19 cellular contexts compared by ENCODE assay signal in genomic region chr4:80710748-80711451, GRCh38.
DNase-seq lines count a peak whose midpoint lies in the region; ATAC-seq, FAIRE-seq and TF ChIP-seq lines count a peak whose summit lies in the region.
"Had no signal": no experiment of that assay in that cellular context is flagged by ENCODE, and none has a peak within 500 bp of the region (broad histone marks: within the 10 kb centered on the region; RNA-seq: fewer than 3 reads in every experiment).

No MANE protein-coding gene starts in this region.

- H3K27ac ChIP-seq in mesendoderm (ENCODE audit: low read depth, low read length) = no peak overlapping the region
- no peak overlapping the region for H3K27ac ChIP-seq in upper lobe of right lung
- H3K27ac ChIP-seq: BLaER1 treated with 17β-estradiol and CSF1 and Interleukin-3, amounts not matched to agents 10 nM and 100 nM; KMS-11; SJSA1 had no signal

- H3K4ac ChIP-seq in mesendoderm (ENCODE audit: low read depth, low read length) = no peak overlapping the region

- H3K4me3 ChIP-seq in bronchial epithelial cell (ENCODE audit: low read depth, low read length) = no peak overlapping the region
- no peak overlapping the region for H3K4me3 ChIP-seq in mesendoderm (ENCODE audit: low read length)
- H3K4me3 ChIP-seq in upper lobe of right lung = no peak overlapping the region
- H3K4me3 ChIP-seq: BLaER1 treated with 17β-estradiol and CSF1 and Interleukin-3, amounts not matched to agents 10 nM and 100 nM; SJSA1 had no signal

- H3K27me3 ChIP-seq in bronchial epithelial cell (ENCODE audit: control insufficient read depth, insufficient read depth, low read length) = no peaks in the 10 kb centered on the region
- no peaks in the 10 kb centered on the region for H3K27me3 ChIP-seq in mesendoderm (ENCODE audit: insufficient read depth, low read length, poor library complexity)
- no peaks in the 10 kb centered on the region for H3K27me3 ChIP-seq in upper lobe of right lung
- H3K27me3 ChIP-seq: BLaER1 treated with 17β-estradiol and CSF1 and Interleukin-3, amounts not matched to agents 10 nM and 100 nM; SJSA1 had no signal

- H3K4me1 Mint-ChIP-seq in activated naive CD4-positive, alpha-beta T cell treated with anti-CD3 and anti-CD28 coated beads, Interleukin-2, amount 10 ng/mL, durations not matched to agents 7 days and 5 days = peaks cover 3% of the 10 kb centered on the region
- H3K4me1 Mint-ChIP-seq in WTC11 = peaks cover 3% of the 10 kb centered on the region; the same call in 1 of the 2 replicates

- H3K23ac ChIP-seq in mesendoderm (ENCODE audit: low read length) = no peak overlapping the region

- H3K27me3 Mint-ChIP-seq in activated naive CD4-positive, alpha-beta T cell treated with anti-CD3 and anti-CD28 coated beads, Interleukin-2, amount 10 ng/mL, durations not matched to agents 7 days and 5 days = no peaks in the 10 kb centered on the region
- no peaks in the 10 kb centered on the region; the same call in 1 of the 2 replicates for H3K27me3 Mint-ChIP-seq in WTC11 (ENCODE audit: low read depth)

- TF ChIP-seq CTCF in bronchial epithelial cell (IDR thresholded peaks at IDR 0.05; ENCODE audit: insufficient read depth, low read length, severe bottlenecking) (no peak), upper lobe of right lung (IDR thresholded peaks at IDR 0.05) (no peak), WTC11 (IDR thresholded peaks at IDR 0.05) (no peak)

- no peaks in the 10 kb centered on the region for H3K79me1 ChIP-seq in mesendoderm (ENCODE audit: low read length)

- no peak overlapping the region for H2AK5ac ChIP-seq in mesendoderm (ENCODE audit: low read length)

- no peak overlapping the region for H3K9ac ChIP-seq in mesendoderm (ENCODE audit: low read length)
- H3K9ac ChIP-seq: BLaER1 treated with 17β-estradiol and CSF1 and Interleukin-3, amounts not matched to agents 10 nM and 100 nM; KMS-11 had no signal

- no peak overlapping the region for H2BK5ac ChIP-seq in mesendoderm (ENCODE audit: low read length)

- H4K5ac ChIP-seq in mesendoderm (ENCODE audit: low read length) = no peak overlapping the region

- no peak overlapping the region for H2BK120ac ChIP-seq in mesendoderm (ENCODE audit: low read depth, low read length)

- H3K36me3 ChIP-seq in bronchial epithelial cell (ENCODE audit: control insufficient read depth, insufficient read depth, low read length) (no peaks in the 10 kb centered on the region), mesendoderm (ENCODE audit: control insufficient read depth, insufficient read depth, low read length) (no peaks in the 10 kb centered on the region), upper lobe of right lung (no peaks in the 10 kb centered on the region)
- H3K36me3 ChIP-seq: BLaER1 treated with 17β-estradiol and CSF1 and Interleukin-3, amounts not matched to agents 10 nM and 100 nM; SJSA1 had no signal

- H3K4me1 ChIP-seq in mesendoderm (ENCODE audit: control insufficient read depth, low read depth, low read length) = no peaks in the 10 kb centered on the region
- no peaks in the 10 kb centered on the region for H3K4me1 ChIP-seq in upper lobe of right lung
- H3K4me1 ChIP-seq: BLaER1 treated with 17β-estradiol and CSF1 and Interleukin-3, amounts not matched to agents 10 nM and 100 nM; SJSA1 had no signal

- no peak for FAIRE-seq in bronchial epithelial cell (lab: Jason Lieb, UNC)
- FAIRE-seq: A204.1, GM12891, GM18507 had no signal

- H3K18ac ChIP-seq in mesendoderm (ENCODE audit: low read length) = no peak overlapping the region

- intact Hi-C loops in upper lobe of right lung (cut with DNase I) = no loop called here

- H3K9me3 ChIP-seq in upper lobe of right lung = no peaks in the 10 kb centered on the region
- H3K9me3 ChIP-seq: BLaER1 treated with 17β-estradiol and CSF1 and Interleukin-3, amounts not matched to agents 10 nM and 100 nM; SJSA1 had no signal

- no peak overlapping the region for H2BK15ac ChIP-seq in mesendoderm (replicated peaks; ENCODE audit: low read depth)

- no peaks in the 10 kb centered on the region for H3K36me3 Mint-ChIP-seq in activated naive CD4-positive, alpha-beta T cell treated with anti-CD3 and anti-CD28 coated beads, Interleukin-2, amount 50 U/mL, for 72 hours
- H3K36me3 Mint-ChIP-seq in activated naive CD4-positive, alpha-beta T cell treated with anti-CD3 and anti-CD28 coated beads, Interleukin-2, amount 10 ng/mL, durations not matched to agents 7 days and 5 days = no peaks in the 10 kb centered on the region
- no peaks in the 10 kb centered on the region for H3K36me3 Mint-ChIP-seq in WTC11

- H3K79me2 ChIP-seq in mesendoderm (ENCODE audit: control insufficient read depth, insufficient read depth, low read length) = no peaks in the 10 kb centered on the region

- no peak overlapping the region for H3K4me3 Mint-ChIP-seq in activated naive CD4-positive, alpha-beta T cell treated with anti-CD3 and anti-CD28 coated beads, Interleukin-2, amount 10 ng/mL, durations not matched to agents 7 days and 5 days
- no peak overlapping the region for H3K4me3 Mint-ChIP-seq in WTC11

- peak overlapping the region; percentile 78 to 92 for H3K27ac Mint-ChIP-seq in activated naive CD4-positive, alpha-beta T cell treated with anti-CD3 and anti-CD28 coated beads, Interleukin-2, amount 50 U/mL, for 72 hours
- H3K27ac Mint-ChIP-seq in activated naive CD4-positive, alpha-beta T cell treated with anti-CD3 and anti-CD28 coated beads, Interleukin-2, amount 10 ng/mL, durations not matched to agents 7 days and 5 days = no peak overlapping the region
- no peak overlapping the region for H3K27ac Mint-ChIP-seq in WTC11

- no peak for DNase-seq in activated naive CD4-positive, alpha-beta T cell treated with anti-CD3 and anti-CD28 coated beads, Interleukin-2, amount 50 U/mL, for 72 hours (ENCODE audit: low spot score in 2 of 2)
- no peak for DNase-seq in activated naive CD4-positive, alpha-beta T cell treated with anti-CD3 and anti-CD28 coated beads, Interleukin-2, amount 10 ng/mL, durations not matched to agents 7 days and 5 days
- DNase-seq in bronchial epithelial cell (ENCODE audit: low read depth) (peak; percentile 18), mesendoderm (peak; percentile 8), upper lobe of right lung (no peak), AML-193 (lab: John Stamatoyannopoulos, UW) (no peak), WTC11 (ENCODE audit: low spot score) (no peak)
- DNase-seq: GF-D8; NCI-H1092; NCI-H187; NCI-H446 treated with DMSO at 0.1 percent for 48 hours; NK-92 treated with Interleukin-12 subunit alpha and Interleukin-12 subunit beta, amount 100 ng/mL, for 24 hours had no signal

- ATAC-seq in activated naive CD4-positive, alpha-beta T cell treated with anti-CD3 and anti-CD28 coated beads, Interleukin-2, amount 50 U/mL, for 72 hours = no peak
- ATAC-seq in upper lobe of right lung (peak; percentile 23), WTC11 (no peak), HG03095 (IDR thresholded peaks at IDR 0.05; ENCODE audit: unreplicated experiment) (no peak)

- no peak overlapping the region for H3K56ac ChIP-seq in mesendoderm (ENCODE audit: low read length)

- CTCF ChIA-PET in activated naive CD4-positive, alpha-beta T cell treated with anti-CD3 and anti-CD28 coated beads, Interleukin-2, amount 10 ng/mL, durations not matched to agents 7 days and 5 days (lab: Charles Lee) = interaction anchor here (0.6 to 1.6 kb wide), 2 partner anchors 9 to 1101 kb away, joined by 4 read pairs; no protein-coding TSS in a partner anchor
- CTCF ChIA-PET in WTC11 (lab: Charles Lee) = no interaction called here

- H3K4me2 ChIP-seq in mesendoderm (ENCODE audit: low read length) = no peak overlapping the region
- H3K4me2 ChIP-seq: BLaER1 treated with 17β-estradiol and CSF1 and Interleukin-3, amounts not matched to agents 10 nM and 100 nM; KMS-11 had no signal

- POLR2A ChIA-PET in WTC11 (lab: Charles Lee) = no interaction called here

- H3K9me3 Mint-ChIP-seq in activated naive CD4-positive, alpha-beta T cell treated with anti-CD3 and anti-CD28 coated beads, Interleukin-2, amount 50 U/mL, for 72 hours = peaks cover 0 to 10% of the 10 kb centered on the region in 2 donors
- H3K9me3 Mint-ChIP-seq in activated naive CD4-positive, alpha-beta T cell treated with anti-CD3 and anti-CD28 coated beads, Interleukin-2, amount 10 ng/mL, durations not matched to agents 7 days and 5 days = no peaks in the 10 kb centered on the region
- no peaks in the 10 kb centered on the region for H3K9me3 Mint-ChIP-seq in WTC11

- no peak overlapping the region for H4K8ac ChIP-seq in mesendoderm (ENCODE audit: low read depth, low read length)

- no CpG with 5 or more reads among the region's 5 CpGs for WGBS in mesendoderm (ENCODE audit: extremely low coverage, insufficient coverage, low lambda C conversion rate)

TF ChIP-seq in WTC11, 78 proteins besides CTCF, POLR2A, EP300 and RAD21:
- TF ChIP-seq NFATC4 (CRISPR knock-in tag; IDR thresholded peaks at IDR 0.05) (no peak), ATF2 (CRISPR knock-in tag; IDR thresholded peaks at IDR 0.05; ENCODE audit: borderline replicate concordance, low read depth) (no peak), RELA (CRISPR knock-in tag; IDR thresholded peaks at IDR 0.05; ENCODE audit: borderline replicate concordance) (no peak)

Comparison
In these comparisons a context has a peak if more than half of its experiments do, and no peak if none do; other contexts are left out.
1. H3K27ac Mint-ChIP-seq: peak in activated naive CD4-positive, alpha-beta T cell treated with anti-CD3 and anti-CD28 coated beads, Interleukin-2, amount 50 U/mL, for 72 hours (2 of 2); none in activated naive CD4-positive, alpha-beta T cell treated with anti-CD3 and anti-CD28 coated beads, Interleukin-2, amount 10 ng/mL, durations not matched to agents 7 days and 5 days (single experiment) and WTC11 (single experiment).
2. DNase-seq: peak in bronchial epithelial cell (single experiment) and mesendoderm (single experiment); none in activated naive CD4-positive, alpha-beta T cell treated with anti-CD3 and anti-CD28 coated beads, Interleukin-2, amount 50 U/mL, for 72 hours (0 of 2), activated naive CD4-positive, alpha-beta T cell treated with anti-CD3 and anti-CD28 coated beads, Interleukin-2, amount 10 ng/mL, durations not matched to agents 7 days and 5 days (single experiment), upper lobe of right lung (single experiment), AML-193 (0 of 2) and WTC11 (single experiment).